In genomic region chr2:169799555-169799954, GRCh38 we compare ENCODE assay signal across 8 cellular contexts. TPM values are rescaled to one million over a fixed set of nuclear protein-coding genes. Genes with fewer than 3 reads are reported as not detected.
DNase-seq lines count a peak whose midpoint lies in the region; ATAC-seq and TF ChIP-seq lines count a peak whose summit lies in the region.

No MANE protein-coding gene starts in this region.

- peaks cover 4% of the 10 kb centered on the region for H3K9me3 Mint-ChIP-seq in mesothelial cell of epicardium

- TF ChIP-seq CTCF in mesothelial cell of epicardium (IDR thresholded peaks at IDR 0.05; ENCODE audit: unreplicated experiment) = no peak

- peaks cover 6% of the 10 kb centered on the region for H3K36me3 Mint-ChIP-seq in mesothelial cell of epicardium

- H3K4me3 Mint-ChIP-seq in mesothelial cell of epicardium = peak overlapping the region; percentile 77

- DNase-seq in DMS153 (lab: John Stamatoyannopoulos, UW) = peak; percentile 5
- DNase-seq in DMS153 treated with DMSO at 0.1 percent for 48 hours (lab: John Stamatoyannopoulos, UW; ENCODE audit: unreplicated experiment) = no peak
- DNase-seq in NCI-H2227 treated with DMSO at 0.1 percent for 48 hours (lab: John Stamatoyannopoulos, UW) = peak; percentile 64
- DNase-seq in cerebellum (ENCODE audit: low spot score) = peak; percentile 5
- no peak for DNase-seq in mesothelial cell of epicardium (ENCODE audit: low spot score in 2 of 2, unreplicated experiment in 2 of 2)

- H3K27ac Mint-ChIP-seq in mesothelial cell of epicardium = peak overlapping the region; percentile 92

- H3K27me3 Mint-ChIP-seq in mesothelial cell of epicardium (ENCODE audit: low read depth) = no peaks in the 10 kb centered on the region

- no peak for ATAC-seq in HG03045 (IDR thresholded peaks at IDR 0.05; ENCODE audit: unreplicated experiment)
- no peak for ATAC-seq in HG03280 (IDR thresholded peaks at IDR 0.05; ENCODE audit: unreplicated experiment)
- ATAC-seq in HG02973 (IDR thresholded peaks at IDR 0.05; ENCODE audit: unreplicated experiment) = no peak

- H3K4me1 Mint-ChIP-seq in mesothelial cell of epicardium = peaks cover 27% of the 10 kb centered on the region

RNA-seq across cellular contexts. Expression of gene SSB, which starts 0.9 kb away (rescaled TPM):
- total RNA-seq in cerebellum (73.9 TPM), mesothelial cell of epicardium (120 to 124 TPM (median 123 TPM) in 3 replicates)

RNA-seq across cellular contexts. Expression of gene METTL5, which starts 25.1 kb away (rescaled TPM):
- total RNA-seq in cerebellum (31.8 TPM), mesothelial cell of epicardium (44.0 to 47.0 TPM (median 45.4 TPM) in 3 replicates)

RNA-seq across cellular contexts. Expression of gene UBR3, which starts 27.7 kb away (rescaled TPM):
- total RNA-seq in cerebellum (130 TPM), mesothelial cell of epicardium (44.9 to 47.7 TPM (median 47.3 TPM) in 3 replicates)

Comparison
In these comparisons a context has a peak if more than half of its experiments do, and no peak if none do; other contexts are left out.
1. DNase-seq: peak in DMS153 (single experiment), NCI-H2227 treated with DMSO at 0.1 percent for 48 hours (single experiment) and cerebellum (single experiment); none in DMS153 treated with DMSO at 0.1 percent for 48 hours (single experiment) and mesothelial cell of epicardium (0 of 2).